In genomic region chr4:178412455-178412854, GRCh38 we compare ENCODE assay signal across 35 cellular contexts.
"Had no signal": no experiment of that assay in that cellular context is flagged by ENCODE, and none has a peak within 500 bp of the region (broad histone marks: within the 10 kb centered on the region; RNA-seq: fewer than 3 reads in every experiment).

No MANE protein-coding gene starts in this region.

- H3K36me3 ChIP-seq: adrenal gland, brain microvascular endothelial cell, breast epithelium had no signal

- H3K9me3 Mint-ChIP-seq: activated CD4-positive, alpha-beta memory T cell treated with anti-CD3 and anti-CD28 coated beads for 36 hours; activated CD4-positive, alpha-beta T cell treated with anti-CD3 and anti-CD28 coated beads, Interleukin-2, amount 10 ng/mL, durations not matched to agents 24 days and 14 days; activated CD8-positive, alpha-beta T cell treated with anti-CD3 and anti-CD28 coated beads for 36 hours; activated T-helper 1 cell treated with anti-CD3 and anti-CD28 coated beads, Interleukin-12 subunit alpha, Interleukin-12 subunit beta, Interleukin-2, Interleukin-4 antibody, amounts not matched to agents 30 ng/mL and 10 ng/mL and 1 ng/mL, durations not matched to agents 14 hours and 24 hours and 36 hours; activated T-helper 17 cell treated with anti-CD3 and anti-CD28 coated beads, Interleukin-2, amount 50 U/mL, for 72 hours had no signal

- DNase-seq: activated B cell treated with CpG ODN at 0.5 μM for 24 hours; activated CD4-positive, alpha-beta memory T cell treated with anti-CD3 and anti-CD28 coated beads for 36 hours; activated CD4-positive, alpha-beta T cell treated with anti-CD3 and anti-CD28 coated beads for 4 hours; activated CD4-positive, alpha-beta T cell treated with anti-CD3 and anti-CD28 coated beads, Interleukin-2, amount 10 ng/mL, durations not matched to agents 24 days and 14 days; activated CD4-positive, alpha-beta T cell treated with anti-CD3 and anti-CD28 coated beads, Interleukin-2, amount 50 U/mL, for 1 hour; activated CD4-positive, alpha-beta T cell treated with anti-CD3 and anti-CD28 coated beads, Interleukin-2, amount 50 U/mL, for 4 hours; activated CD4-positive, CD25-positive, alpha-beta regulatory T cell treated with anti-CD3 and anti-CD28 coated beads, Interleukin-2, amount 50 U/mL, for 72 hours; activated CD8-positive, alpha-beta memory T cell treated with anti-CD3 and anti-CD28 coated beads, Interleukin-2, amount 50 U/mL, for 4 hours; activated CD8-positive, alpha-beta T cell treated with anti-CD3 and anti-CD28 coated beads for 36 hours; activated effector memory CD4-positive, alpha-beta T cell treated with anti-CD3 and anti-CD28 coated beads, Interleukin-2, amount 50 U/mL, for 16 hours; activated gamma-delta T cell treated with Interleukin-2 at 50 U/mL for 16 hours; activated naive CD4-positive, alpha-beta T cell; activated naive CD4-positive, alpha-beta T cell treated with anti-CD3 and anti-CD28 coated beads for 36 hours; activated naive CD4-positive, alpha-beta T cell treated with anti-CD3 and anti-CD28 coated beads, Interleukin-2, amount 50 U/mL, for 16 hours; activated naive CD8-positive, alpha-beta T cell treated with anti-CD3 and anti-CD28 coated beads for 36 hours; activated T-cell treated with anti-CD3 and anti-CD28 coated beads for 4 hours; activated T-cell treated with anti-CD3 and anti-CD28 coated beads, Interleukin-2, amount 50 U/mL, for 1 hour; activated T-cell treated with anti-CD3 and anti-CD28 coated beads, Interleukin-2, amount 50 U/mL, for 4 hours; activated T-cell treated with anti-CD3 and anti-CD28 coated beads, Interleukin-2, amount 50 U/mL, for 72 hours; adrenal gland; amniotic stem cell; aorta; body of pancreas; brain microvascular endothelial cell; central memory CD4-positive, alpha-beta T cell; T-helper 1 cell; T-helper 2 cell; T-helper 9 cell had no signal

- ATAC-seq: activated CD8-positive, alpha-beta T cell treated with anti-CD3 and anti-CD28 coated beads for 36 hours; activated naive CD4-positive, alpha-beta T cell treated with anti-CD3 and anti-CD28 coated beads, Interleukin-2, amount 50 U/mL, for 72 hours; activated T-cell treated with anti-CD3 and anti-CD28 coated beads, Interleukin-2, amount 50 U/mL, for 4 hours; activated T-cell treated with anti-CD3 and anti-CD28 coated beads, Interleukin-2, amount 50 U/mL, for 72 hours; activated T-helper 17 cell treated with anti-CD3 and anti-CD28 coated beads, Interleukin-2, amount 50 U/mL, for 72 hours; body of pancreas had no signal

- H3K27ac Mint-ChIP-seq: activated B cell treated with CpG ODN at 0.5 μM for 24 hours; activated CD4-positive, alpha-beta memory T cell treated with anti-CD3 and anti-CD28 coated beads for 36 hours; activated CD4-positive, alpha-beta T cell treated with anti-CD3 and anti-CD28 coated beads, Interleukin-2, amount 10 ng/mL, durations not matched to agents 24 days and 14 days; activated CD8-positive, alpha-beta T cell treated with anti-CD3 and anti-CD28 coated beads for 36 hours; activated naive CD4-positive, alpha-beta T cell treated with anti-CD3 and anti-CD28 coated beads for 36 hours; activated naive CD4-positive, alpha-beta T cell treated with anti-CD3 and anti-CD28 coated beads, Interleukin-2, amount 50 U/mL, for 72 hours; activated naive CD8-positive, alpha-beta T cell treated with anti-CD3 and anti-CD28 coated beads for 36 hours; activated T-cell treated with anti-CD3 and anti-CD28 coated beads, Interleukin-2, amount 50 U/mL, for 72 hours; activated T-helper 1 cell treated with anti-CD3 and anti-CD28 coated beads, Interleukin-12 subunit alpha, Interleukin-12 subunit beta, Interleukin-2, Interleukin-4 antibody, amounts not matched to agents 30 ng/mL and 10 ng/mL and 1 ng/mL, durations not matched to agents 14 hours and 24 hours and 36 hours; activated T-helper 17 cell treated with anti-CD3 and anti-CD28 coated beads, Interleukin-2, amount 50 U/mL, for 72 hours; T-helper 1 cell treated with Interleukin-12 subunit alpha and Interleukin-12 subunit beta and Interleukin-4 antibody, amounts not matched to agents 30 μg/mL and 1 μg/mL, for 36 hours; T-helper 2 cell treated with Interferon-gamma antibody and Interleukin-4, amounts not matched to agents 5 μg/mL and 100 μg/mL, for 36 hours had no signal

- H3K4me1 Mint-ChIP-seq: activated B cell treated with CpG ODN at 0.5 μM for 24 hours; activated CD4-positive, alpha-beta T cell treated with anti-CD3 and anti-CD28 coated beads, Interleukin-2, amount 10 ng/mL, durations not matched to agents 24 days and 14 days; activated naive CD8-positive, alpha-beta T cell treated with anti-CD3 and anti-CD28 coated beads for 36 hours; activated T-helper 17 cell treated with anti-CD3 and anti-CD28 coated beads, Interleukin-2, amount 50 U/mL, for 72 hours had no signal

- H3K9me3 ChIP-seq: adrenal gland, body of pancreas, breast epithelium had no signal

- H3K4me3 ChIP-seq: adrenal gland, body of pancreas, breast epithelium had no signal

- H3K4me3 Mint-ChIP-seq: activated B cell treated with CpG ODN at 0.5 μM for 24 hours; activated CD4-positive, alpha-beta memory T cell treated with anti-CD3 and anti-CD28 coated beads for 36 hours; activated CD4-positive, alpha-beta T cell treated with anti-CD3 and anti-CD28 coated beads, Interleukin-2, amount 10 ng/mL, durations not matched to agents 24 days and 14 days; activated CD8-positive, alpha-beta T cell treated with anti-CD3 and anti-CD28 coated beads for 36 hours; activated naive CD4-positive, alpha-beta T cell treated with anti-CD3 and anti-CD28 coated beads for 36 hours; activated naive CD8-positive, alpha-beta T cell treated with anti-CD3 and anti-CD28 coated beads for 36 hours; activated T-cell treated with anti-CD3 and anti-CD28 coated beads, Interleukin-2, amount 50 U/mL, for 4 hours; activated T-cell treated with anti-CD3 and anti-CD28 coated beads, Interleukin-2, amount 50 U/mL, for 72 hours; activated T-helper 1 cell treated with anti-CD3 and anti-CD28 coated beads, Interleukin-12 subunit alpha, Interleukin-12 subunit beta, Interleukin-2, Interleukin-4 antibody, amounts not matched to agents 30 ng/mL and 10 ng/mL and 1 ng/mL, durations not matched to agents 14 hours and 24 hours and 36 hours; activated T-helper 17 cell treated with anti-CD3 and anti-CD28 coated beads, Interleukin-2, amount 50 U/mL, for 72 hours; T-helper 1 cell treated with Interleukin-12 subunit alpha and Interleukin-12 subunit beta and Interleukin-4 antibody, amounts not matched to agents 30 μg/mL and 1 μg/mL, for 36 hours; T-helper 2 cell treated with Interferon-gamma antibody and Interleukin-4, amounts not matched to agents 5 μg/mL and 100 μg/mL, for 36 hours had no signal

- H3K27ac ChIP-seq: adrenal gland, body of pancreas, brain microvascular endothelial cell, breast epithelium, VCaP had no signal

- H3K27me3 Mint-ChIP-seq: activated B cell treated with CpG ODN at 0.5 μM for 24 hours; activated CD4-positive, alpha-beta memory T cell treated with anti-CD3 and anti-CD28 coated beads for 36 hours; activated CD4-positive, alpha-beta T cell treated with anti-CD3 and anti-CD28 coated beads, Interleukin-2, amount 10 ng/mL, durations not matched to agents 24 days and 14 days; activated CD8-positive, alpha-beta T cell treated with anti-CD3 and anti-CD28 coated beads for 36 hours; activated naive CD8-positive, alpha-beta T cell treated with anti-CD3 and anti-CD28 coated beads for 36 hours; activated T-helper 17 cell treated with anti-CD3 and anti-CD28 coated beads, Interleukin-2, amount 50 U/mL, for 72 hours had no signal

- H3K36me3 Mint-ChIP-seq: activated CD4-positive, alpha-beta memory T cell treated with anti-CD3 and anti-CD28 coated beads for 36 hours; activated naive CD4-positive, alpha-beta T cell treated with anti-CD3 and anti-CD28 coated beads, Interleukin-2, amount 50 U/mL, for 72 hours; activated naive CD8-positive, alpha-beta T cell treated with anti-CD3 and anti-CD28 coated beads for 36 hours had no signal

- H3K27me3 ChIP-seq: adrenal gland, body of pancreas, brain microvascular endothelial cell, breast epithelium had no signal

- H3K4me1 ChIP-seq: adrenal gland, breast epithelium had no signal
